1 cellular context compared by ENCODE assay signal in genomic region chr21:28992526-28993292, GRCh38.
TF ChIP-seq lines count a peak whose summit lies in the region.

TSS of gene LTN1 (minus strand) at chr21:28992877. CDS start at chr21:28992805, 72 bp downstream.

TF ChIP-seq in HEK293, 187 proteins besides CTCF, POLR2A, EP300 and RAD21 (continued from another document and continues in another):
- TF ChIP-seq, protein P1, sequence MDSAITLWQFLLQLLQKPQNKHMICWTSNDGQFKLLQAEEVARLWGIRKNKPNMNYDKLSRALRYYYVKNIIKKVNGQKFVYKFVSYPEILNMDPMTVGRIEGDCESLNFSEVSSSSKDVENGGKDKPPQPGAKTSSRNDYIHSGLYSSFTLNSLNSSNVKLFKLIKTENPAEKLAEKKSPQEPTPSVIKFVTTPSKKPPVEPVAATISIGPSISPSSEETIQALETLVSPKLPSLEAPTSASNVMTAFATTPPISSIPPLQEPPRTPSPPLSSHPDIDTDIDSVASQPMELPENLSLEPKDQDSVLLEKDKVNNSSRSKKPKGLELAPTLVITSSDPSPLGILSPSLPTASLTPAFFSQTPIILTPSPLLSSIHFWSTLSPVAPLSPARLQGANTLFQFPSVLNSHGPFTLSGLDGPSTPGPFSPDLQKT (IDR thresholded peaks at IDR 0.05; ENCODE audit: borderline replicate concordance, low read depth, low read length), result peak; percentile 82; the same call in 1 of the 2 replicates
- TF ChIP-seq PATZ1 (tag by site-specific recombination; IDR thresholded peaks at IDR 0.05) (peak; percentile 99), ZXDB (tag by site-specific recombination; IDR thresholded peaks at IDR 0.05) (peak; percentile 99), ZNF174 (tag by site-specific recombination; IDR thresholded peaks at IDR 0.05) (no peak), ZNF747 (tag by site-specific recombination; IDR thresholded peaks at IDR 0.05) (no peak), ZNF621 (tag by site-specific recombination; IDR thresholded peaks at IDR 0.05) (no peak), ZNF362 (tag by site-specific recombination; IDR thresholded peaks at IDR 0.05) (no peak), SP2 (tag by site-specific recombination; IDR thresholded peaks at IDR 0.05) (peak; percentile 99), ZNF776 (tag by site-specific recombination; IDR thresholded peaks at IDR 0.05; ENCODE audit: borderline replicate concordance) (no peak), RBAK (tag by site-specific recombination; IDR thresholded peaks at IDR 0.05) (no peak), ZNF777 (tag by site-specific recombination; IDR thresholded peaks at IDR 0.05; ENCODE audit: borderline replicate concordance) (no peak), ZFP69B (tag by site-specific recombination; IDR thresholded peaks at IDR 0.05) (peak; percentile 60; the same call in 1 of the 2 replicates), ZNF2 (tag by site-specific recombination; IDR thresholded peaks at IDR 0.05) (peak; percentile 92), ZNF239 (tag by site-specific recombination; IDR thresholded peaks at IDR 0.05) (no peak), BCL11B (tag by site-specific recombination; IDR thresholded peaks at IDR 0.05; ENCODE audit: low read depth) (peak; percentile 98), ZNF544 (tag by site-specific recombination; IDR thresholded peaks at IDR 0.05) (no peak), MEIS1 (CRISPR knock-in tag; IDR thresholded peaks at IDR 0.05; ENCODE audit: borderline replicate concordance) (no peak), ZNF169 (tag by site-specific recombination; IDR thresholded peaks at IDR 0.05) (no peak), SCRT2 (tag by site-specific recombination; IDR thresholded peaks at IDR 0.05) (peak; percentile 36), ZNF155 (tag by site-specific recombination; IDR thresholded peaks at IDR 0.05) (no peak), ZNF521 (tag by site-specific recombination; IDR thresholded peaks at IDR 0.05) (no peak), ZNF202 (tag by site-specific recombination; IDR thresholded peaks at IDR 0.05; ENCODE audit: borderline replicate concordance) (no peak), ZNF132 (tag by site-specific recombination; IDR thresholded peaks at IDR 0.05; ENCODE audit: borderline replicate concordance) (no peak), ZNF19 (tag by site-specific recombination; IDR thresholded peaks at IDR 0.05; ENCODE audit: low read depth) (no peak), ZNF610 (tag by site-specific recombination; IDR thresholded peaks at IDR 0.05; ENCODE audit: borderline replicate concordance) (peak; percentile 68; the same call in 1 of the 2 replicates), ZFHX2 (tag by site-specific recombination; conservative IDR thresholded peaks at IDR 0.05) (peak; percentile 86), ZNF10 (tag by site-specific recombination; IDR thresholded peaks at IDR 0.05) (no peak), ZNF274 (IDR thresholded peaks at IDR 0.05; ENCODE audit: low read length) (no peak), ZNF274 (tag by site-specific recombination; IDR thresholded peaks at IDR 0.05; ENCODE audit: borderline replicate concordance) (no peak), ZNF501 (tag by site-specific recombination; IDR thresholded peaks at IDR 0.05) (peak; percentile 83; the same call in 1 of the 2 replicates), ZNF626 (tag by site-specific recombination; IDR thresholded peaks at IDR 0.05) (no peak), TCF7L2 (IDR thresholded peaks at IDR 0.05; ENCODE audit: borderline replicate concordance, low read depth, low read length) (no peak), ZNF548 (tag by site-specific recombination; IDR thresholded peaks at IDR 0.05) (0 out of 2 replicates have a peak, but pooled peaks have one; percentile 8), ZNF48 (tag by site-specific recombination; IDR thresholded peaks at IDR 0.05) (no peak), KLF9 (tag by site-specific recombination; IDR thresholded peaks at IDR 0.05; ENCODE audit: low read depth) (peak; percentile 68), ZNF211 (tag by site-specific recombination; IDR thresholded peaks at IDR 0.05; ENCODE audit: low read depth) (no peak), ZBTB8A (tag by site-specific recombination; IDR thresholded peaks at IDR 0.05) (peak; percentile 59; the same call in 1 of the 2 replicates), ZNF510 (tag by site-specific recombination; IDR thresholded peaks at IDR 0.05; ENCODE audit: insufficient replicate concordance) (no peak)
- TF ChIP-seq, protein P2, sequence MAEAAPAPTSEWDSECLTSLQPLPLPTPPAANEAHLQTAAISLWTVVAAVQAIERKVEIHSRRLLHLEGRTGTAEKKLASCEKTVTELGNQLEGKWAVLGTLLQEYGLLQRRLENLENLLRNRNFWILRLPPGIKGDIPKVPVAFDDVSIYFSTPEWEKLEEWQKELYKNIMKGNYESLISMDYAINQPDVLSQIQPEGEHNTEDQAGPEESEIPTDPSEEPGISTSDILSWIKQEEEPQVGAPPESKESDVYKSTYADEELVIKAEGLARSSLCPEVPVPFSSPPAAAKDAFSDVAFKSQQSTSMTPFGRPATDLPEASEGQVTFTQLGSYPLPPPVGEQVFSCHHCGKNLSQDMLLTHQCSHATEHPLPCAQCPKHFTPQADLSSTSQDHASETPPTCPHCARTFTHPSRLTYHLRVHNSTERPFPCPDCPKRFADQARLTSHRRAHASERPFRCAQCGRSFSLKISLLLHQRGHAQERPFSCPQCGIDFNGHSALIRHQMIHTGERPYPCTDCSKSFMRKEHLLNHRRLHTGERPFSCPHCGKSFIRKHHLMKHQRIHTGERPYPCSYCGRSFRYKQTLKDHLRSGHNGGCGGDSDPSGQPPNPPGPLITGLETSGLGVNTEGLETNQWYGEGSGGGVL (tag by site-specific recombination; IDR thresholded peaks at IDR 0.05), result peak; percentile 32; the same call in 1 of the 2 replicates
- TF ChIP-seq, protein P3, sequence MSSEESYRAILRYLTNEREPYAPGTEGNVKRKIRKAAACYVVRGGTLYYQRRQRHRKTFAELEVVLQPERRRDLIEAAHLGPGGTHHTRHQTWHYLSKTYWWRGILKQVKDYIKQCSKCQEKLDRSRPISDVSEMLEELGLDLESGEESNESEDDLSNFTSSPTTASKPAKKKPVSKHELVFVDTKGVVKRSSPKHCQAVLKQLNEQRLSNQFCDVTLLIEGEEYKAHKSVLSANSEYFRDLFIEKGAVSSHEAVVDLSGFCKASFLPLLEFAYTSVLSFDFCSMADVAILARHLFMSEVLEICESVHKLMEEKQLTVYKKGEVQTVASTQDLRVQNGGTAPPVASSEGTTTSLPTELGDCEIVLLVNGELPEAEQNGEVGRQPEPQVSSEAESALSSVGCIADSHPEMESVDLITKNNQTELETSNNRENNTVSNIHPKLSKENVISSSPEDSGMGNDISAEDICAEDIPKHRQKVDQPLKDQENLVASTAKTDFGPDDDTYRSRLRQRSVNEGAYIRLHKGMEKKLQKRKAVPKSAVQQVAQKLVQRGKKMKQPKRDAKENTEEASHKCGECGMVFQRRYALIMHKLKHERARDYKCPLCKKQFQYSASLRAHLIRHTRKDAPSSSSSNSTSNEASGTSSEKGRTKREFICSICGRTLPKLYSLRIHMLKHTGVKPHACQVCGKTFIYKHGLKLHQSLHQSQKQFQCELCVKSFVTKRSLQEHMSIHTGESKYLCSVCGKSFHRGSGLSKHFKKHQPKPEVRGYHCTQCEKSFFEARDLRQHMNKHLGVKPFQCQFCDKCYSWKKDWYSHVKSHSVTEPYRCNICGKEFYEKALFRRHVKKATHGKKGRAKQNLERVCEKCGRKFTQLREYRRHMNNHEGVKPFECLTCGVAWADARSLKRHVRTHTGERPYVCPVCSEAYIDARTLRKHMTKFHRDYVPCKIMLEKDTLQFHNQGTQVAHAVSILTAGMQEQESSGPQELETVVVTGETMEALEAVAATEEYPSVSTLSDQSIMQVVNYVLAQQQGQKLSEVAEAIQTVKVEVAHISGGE (tag by site-specific recombination; conservative IDR thresholded peaks at IDR 0.05; ENCODE audit: low read depth), result peak; percentile 100
- TF ChIP-seq, protein P4, sequence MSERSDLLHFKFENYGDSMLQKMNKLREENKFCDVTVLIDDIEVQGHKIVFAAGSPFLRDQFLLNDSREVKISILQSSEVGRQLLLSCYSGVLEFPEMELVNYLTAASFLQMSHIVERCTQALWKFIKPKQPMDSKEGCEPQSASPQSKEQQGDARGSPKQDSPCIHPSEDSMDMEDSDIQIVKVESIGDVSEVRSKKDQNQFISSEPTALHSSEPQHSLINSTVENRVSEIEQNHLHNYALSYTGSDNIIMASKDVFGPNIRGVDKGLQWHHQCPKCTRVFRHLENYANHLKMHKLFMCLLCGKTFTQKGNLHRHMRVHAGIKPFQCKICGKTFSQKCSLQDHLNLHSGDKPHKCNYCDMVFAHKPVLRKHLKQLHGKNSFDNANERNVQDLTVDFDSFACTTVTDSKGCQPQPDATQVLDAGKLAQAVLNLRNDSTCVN (tag by site-specific recombination; optimal IDR thresholded peaks at IDR 0.05), result peak; percentile 57
- TF ChIP-seq, protein P5, sequence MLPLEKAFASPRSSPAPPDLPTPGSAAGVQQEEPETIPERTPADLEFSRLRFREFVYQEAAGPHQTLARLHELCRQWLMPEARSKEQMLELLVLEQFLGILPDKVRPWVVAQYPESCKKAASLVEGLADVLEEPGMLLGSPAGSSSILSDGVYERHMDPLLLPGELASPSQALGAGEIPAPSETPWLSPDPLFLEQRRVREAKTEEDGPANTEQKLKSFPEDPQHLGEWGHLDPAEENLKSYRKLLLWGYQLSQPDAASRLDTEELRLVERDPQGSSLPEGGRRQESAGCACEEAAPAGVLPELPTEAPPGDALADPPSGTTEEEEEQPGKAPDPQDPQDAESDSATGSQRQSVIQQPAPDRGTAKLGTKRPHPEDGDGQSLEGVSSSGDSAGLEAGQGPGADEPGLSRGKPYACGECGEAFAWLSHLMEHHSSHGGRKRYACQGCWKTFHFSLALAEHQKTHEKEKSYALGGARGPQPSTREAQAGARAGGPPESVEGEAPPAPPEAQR (tag by site-specific recombination; IDR thresholded peaks at IDR 0.05), result no peak
- TF ChIP-seq, protein P6, sequence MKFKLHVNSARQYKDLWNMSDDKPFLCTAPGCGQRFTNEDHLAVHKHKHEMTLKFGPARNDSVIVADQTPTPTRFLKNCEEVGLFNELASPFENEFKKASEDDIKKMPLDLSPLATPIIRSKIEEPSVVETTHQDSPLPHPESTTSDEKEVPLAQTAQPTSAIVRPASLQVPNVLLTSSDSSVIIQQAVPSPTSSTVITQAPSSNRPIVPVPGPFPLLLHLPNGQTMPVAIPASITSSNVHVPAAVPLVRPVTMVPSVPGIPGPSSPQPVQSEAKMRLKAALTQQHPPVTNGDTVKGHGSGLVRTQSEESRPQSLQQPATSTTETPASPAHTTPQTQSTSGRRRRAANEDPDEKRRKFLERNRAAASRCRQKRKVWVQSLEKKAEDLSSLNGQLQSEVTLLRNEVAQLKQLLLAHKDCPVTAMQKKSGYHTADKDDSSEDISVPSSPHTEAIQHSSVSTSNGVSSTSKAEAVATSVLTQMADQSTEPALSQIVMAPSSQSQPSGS (tag by site-specific recombination; IDR thresholded peaks at IDR 0.05; ENCODE audit: low read depth), result peak; percentile 100
- TF ChIP-seq, protein P7, sequence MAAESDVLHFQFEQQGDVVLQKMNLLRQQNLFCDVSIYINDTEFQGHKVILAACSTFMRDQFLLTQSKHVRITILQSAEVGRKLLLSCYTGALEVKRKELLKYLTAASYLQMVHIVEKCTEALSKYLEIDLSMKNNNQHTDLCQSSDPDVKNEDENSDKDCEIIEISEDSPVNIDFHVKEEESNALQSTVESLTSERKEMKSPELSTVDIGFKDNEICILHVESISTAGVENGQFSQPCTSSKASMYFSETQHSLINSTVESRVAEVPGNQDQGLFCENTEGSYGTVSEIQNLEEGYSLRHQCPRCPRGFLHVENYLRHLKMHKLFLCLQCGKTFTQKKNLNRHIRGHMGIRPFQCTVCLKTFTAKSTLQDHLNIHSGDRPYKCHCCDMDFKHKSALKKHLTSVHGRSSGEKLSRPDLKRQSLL (tag by site-specific recombination; IDR thresholded peaks at IDR 0.05), result 0 out of 2 replicates have a peak, but pooled peaks have one; percentile 12
- TF ChIP-seq, protein P8, sequence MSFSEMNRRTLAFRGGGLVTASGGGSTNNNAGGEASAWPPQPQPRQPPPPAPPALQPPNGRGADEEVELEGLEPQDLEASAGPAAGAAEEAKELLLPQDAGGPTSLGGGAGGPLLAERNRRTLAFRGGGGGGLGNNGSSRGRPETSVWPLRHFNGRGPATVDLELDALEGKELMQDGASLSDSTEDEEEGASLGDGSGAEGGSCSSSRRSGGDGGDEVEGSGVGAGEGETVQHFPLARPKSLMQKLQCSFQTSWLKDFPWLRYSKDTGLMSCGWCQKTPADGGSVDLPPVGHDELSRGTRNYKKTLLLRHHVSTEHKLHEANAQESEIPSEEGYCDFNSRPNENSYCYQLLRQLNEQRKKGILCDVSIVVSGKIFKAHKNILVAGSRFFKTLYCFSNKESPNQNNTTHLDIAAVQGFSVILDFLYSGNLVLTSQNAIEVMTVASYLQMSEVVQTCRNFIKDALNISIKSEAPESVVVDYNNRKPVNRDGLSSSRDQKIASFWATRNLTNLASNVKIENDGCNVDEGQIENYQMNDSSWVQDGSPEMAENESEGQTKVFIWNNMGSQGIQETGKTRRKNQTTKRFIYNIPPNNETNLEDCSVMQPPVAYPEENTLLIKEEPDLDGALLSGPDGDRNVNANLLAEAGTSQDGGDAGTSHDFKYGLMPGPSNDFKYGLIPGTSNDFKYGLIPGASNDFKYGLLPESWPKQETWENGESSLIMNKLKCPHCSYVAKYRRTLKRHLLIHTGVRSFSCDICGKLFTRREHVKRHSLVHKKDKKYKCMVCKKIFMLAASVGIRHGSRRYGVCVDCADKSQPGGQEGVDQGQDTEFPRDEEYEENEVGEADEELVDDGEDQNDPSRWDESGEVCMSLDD (tag by site-specific recombination; IDR thresholded peaks at IDR 0.05), result no peak; the same call in 1 of the 2 replicates
